1 cellular context compared by ENCODE assay signal in the genomic region with DNA sequence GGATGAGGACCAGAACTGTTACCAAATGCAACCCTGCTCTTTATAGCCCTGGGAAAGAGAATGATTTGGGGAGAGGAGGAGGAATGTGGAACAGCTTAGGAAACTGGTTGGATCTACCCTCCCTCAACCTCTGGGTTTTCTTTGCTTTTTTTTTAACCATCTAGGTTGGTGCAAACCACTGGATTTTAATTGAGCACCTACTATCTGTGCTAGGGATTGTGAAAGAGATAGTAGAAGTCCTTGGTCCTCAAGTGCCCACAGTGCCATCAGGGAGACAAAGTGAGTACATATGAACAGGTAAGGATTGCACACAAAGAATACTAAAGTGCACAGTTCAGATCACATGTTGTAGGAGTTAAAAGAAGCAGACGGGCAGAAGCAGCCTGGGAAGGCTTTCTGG.
TF ChIP-seq lines count a peak whose summit lies in the region.

No MANE protein-coding gene starts in this region.

TF ChIP-seq in K562, 482 proteins besides CTCF, POLR2A, EP300 and RAD21:
- TF ChIP-seq ZBTB2 (IDR thresholded peaks at IDR 0.05) (no peak), VEZF1 (CRISPR knock-in tag; IDR thresholded peaks at IDR 0.05) (0 out of 2 replicates have a peak, but pooled peaks have one; percentile 18)
